ENCODE assay signal across 1 cellular context in the genomic region with DNA sequence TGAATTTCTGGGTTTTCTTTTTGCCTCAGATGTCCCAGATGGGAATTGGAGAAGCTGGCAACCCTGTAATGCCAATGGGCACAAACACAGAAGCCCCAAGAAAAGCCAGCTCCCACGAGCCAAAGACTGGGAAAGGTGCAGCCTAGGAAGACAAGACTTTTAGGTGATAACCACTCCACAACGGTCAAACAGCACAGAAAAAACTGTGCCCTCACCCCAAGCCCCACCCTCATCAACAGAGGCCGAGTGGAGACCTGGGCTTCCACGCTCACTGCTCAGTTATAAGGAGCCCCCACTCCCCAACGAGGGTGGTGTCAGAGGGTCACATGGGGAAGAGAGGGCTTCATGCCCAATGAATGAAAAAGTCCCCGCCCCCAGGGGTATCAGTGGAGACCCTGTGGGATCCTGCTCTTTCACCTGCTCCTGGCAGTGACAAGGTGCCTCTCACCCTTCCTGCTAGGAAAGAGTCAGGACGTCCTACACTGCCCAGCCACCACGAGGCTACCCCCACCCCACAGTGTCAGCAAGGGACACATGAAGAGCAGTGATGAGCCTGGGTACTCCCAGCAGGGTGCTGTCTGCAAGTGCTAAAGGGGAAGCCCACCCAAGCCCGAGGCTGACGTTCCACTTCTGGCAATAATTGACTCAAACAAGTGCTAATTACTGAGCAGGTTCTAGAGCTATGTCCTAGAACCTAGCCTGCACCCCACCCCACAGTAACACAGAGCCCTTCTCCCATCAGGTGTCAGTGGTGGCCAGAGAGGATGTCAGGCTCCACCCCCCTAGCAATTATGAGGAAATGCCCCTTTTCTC.
A peak's percentile ranks its signal among the peaks of the same experiment; 100 is the strongest.
TF ChIP-seq lines count a peak whose summit lies in the region.

No MANE protein-coding gene starts in this region.

TF ChIP-seq in K562, 482 proteins besides CTCF, POLR2A, EP300 and RAD21 (continued from another document):
- TF ChIP-seq, protein P1, sequence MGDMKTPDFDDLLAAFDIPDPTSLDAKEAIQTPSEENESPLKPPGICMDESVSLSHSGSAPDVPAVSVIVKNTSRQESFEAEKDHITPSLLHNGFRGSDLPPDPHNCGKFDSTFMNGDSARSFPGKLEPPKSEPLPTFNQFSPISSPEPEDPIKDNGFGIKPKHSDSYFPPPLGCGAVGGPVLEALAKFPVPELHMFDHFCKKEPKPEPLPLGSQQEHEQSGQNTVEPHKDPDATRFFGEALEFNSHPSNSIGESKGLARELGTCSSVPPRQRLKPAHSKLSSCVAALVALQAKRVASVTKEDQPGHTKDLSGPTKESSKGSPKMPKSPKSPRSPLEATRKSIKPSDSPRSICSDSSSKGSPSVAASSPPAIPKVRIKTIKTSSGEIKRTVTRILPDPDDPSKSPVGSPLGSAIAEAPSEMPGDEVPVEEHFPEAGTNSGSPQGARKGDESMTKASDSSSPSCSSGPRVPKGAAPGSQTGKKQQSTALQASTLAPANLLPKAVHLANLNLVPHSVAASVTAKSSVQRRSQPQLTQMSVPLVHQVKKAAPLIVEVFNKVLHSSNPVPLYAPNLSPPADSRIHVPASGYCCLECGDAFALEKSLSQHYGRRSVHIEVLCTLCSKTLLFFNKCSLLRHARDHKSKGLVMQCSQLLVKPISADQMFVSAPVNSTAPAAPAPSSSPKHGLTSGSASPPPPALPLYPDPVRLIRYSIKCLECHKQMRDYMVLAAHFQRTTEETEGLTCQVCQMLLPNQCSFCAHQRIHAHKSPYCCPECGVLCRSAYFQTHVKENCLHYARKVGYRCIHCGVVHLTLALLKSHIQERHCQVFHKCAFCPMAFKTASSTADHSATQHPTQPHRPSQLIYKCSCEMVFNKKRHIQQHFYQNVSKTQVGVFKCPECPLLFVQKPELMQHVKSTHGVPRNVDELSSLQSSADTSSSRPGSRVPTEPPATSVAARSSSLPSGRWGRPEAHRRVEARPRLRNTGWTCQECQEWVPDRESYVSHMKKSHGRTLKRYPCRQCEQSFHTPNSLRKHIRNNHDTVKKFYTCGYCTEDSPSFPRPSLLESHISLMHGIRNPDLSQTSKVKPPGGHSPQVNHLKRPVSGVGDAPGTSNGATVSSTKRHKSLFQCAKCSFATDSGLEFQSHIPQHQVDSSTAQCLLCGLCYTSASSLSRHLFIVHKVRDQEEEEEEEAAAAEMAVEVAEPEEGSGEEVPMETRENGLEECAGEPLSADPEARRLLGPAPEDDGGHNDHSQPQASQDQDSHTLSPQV (IDR thresholded peaks at IDR 0.05) = 0 out of 2 replicates have a peak, but pooled peaks have one; percentile 58
- TF ChIP-seq, protein P2, sequence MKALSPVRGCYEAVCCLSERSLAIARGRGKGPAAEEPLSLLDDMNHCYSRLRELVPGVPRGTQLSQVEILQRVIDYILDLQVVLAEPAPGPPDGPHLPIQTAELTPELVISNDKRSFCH (CRISPR knock-in tag; IDR thresholded peaks at IDR 0.05) = no peak
- TF ChIP-seq, protein P2 (tag; IDR thresholded peaks at IDR 0.05) = 0 out of 2 replicates have a peak, but pooled peaks have one; percentile 44
- no peak for TF ChIP-seq ZNF3 (CRISPR knock-in tag; IDR thresholded peaks at IDR 0.05)
- 0 out of 4 replicates have a peak, but pooled peaks of 1 of the 2 experiments have one; percentile 37 for TF ChIP-seq RCOR1 (IDR thresholded peaks at IDR 0.05; ENCODE audit: borderline replicate concordance in 1 of 2, low read depth in 2 of 2, low read length in 2 of 2)
- TF ChIP-seq ZBTB1 (CRISPR knock-in tag; IDR thresholded peaks at IDR 0.05; ENCODE audit: borderline replicate concordance, low read depth) = no peak
- TF ChIP-seq, protein P3, sequence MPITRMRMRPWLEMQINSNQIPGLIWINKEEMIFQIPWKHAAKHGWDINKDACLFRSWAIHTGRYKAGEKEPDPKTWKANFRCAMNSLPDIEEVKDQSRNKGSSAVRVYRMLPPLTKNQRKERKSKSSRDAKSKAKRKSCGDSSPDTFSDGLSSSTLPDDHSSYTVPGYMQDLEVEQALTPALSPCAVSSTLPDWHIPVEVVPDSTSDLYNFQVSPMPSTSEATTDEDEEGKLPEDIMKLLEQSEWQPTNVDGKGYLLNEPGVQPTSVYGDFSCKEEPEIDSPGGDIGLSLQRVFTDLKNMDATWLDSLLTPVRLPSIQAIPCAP (CRISPR knock-in tag; IDR thresholded peaks at IDR 0.05; ENCODE audit: borderline replicate concordance) = no peak
- no peak for TF ChIP-seq HOXB6 (CRISPR knock-in tag; IDR thresholded peaks at IDR 0.05; ENCODE audit: borderline replicate concordance)
- TF ChIP-seq SPI1 (IDR thresholded peaks at IDR 0.05; ENCODE audit: borderline replicate concordance, low read depth, low read length) = 0 out of 2 replicates have a peak, but pooled peaks have one; percentile 44
- TF ChIP-seq HMGN3 (IDR thresholded peaks at IDR 0.05; ENCODE audit: borderline replicate concordance, extremely low read depth, insufficient read length, low read depth, low read length) = no peak
- TF ChIP-seq, protein P4, sequence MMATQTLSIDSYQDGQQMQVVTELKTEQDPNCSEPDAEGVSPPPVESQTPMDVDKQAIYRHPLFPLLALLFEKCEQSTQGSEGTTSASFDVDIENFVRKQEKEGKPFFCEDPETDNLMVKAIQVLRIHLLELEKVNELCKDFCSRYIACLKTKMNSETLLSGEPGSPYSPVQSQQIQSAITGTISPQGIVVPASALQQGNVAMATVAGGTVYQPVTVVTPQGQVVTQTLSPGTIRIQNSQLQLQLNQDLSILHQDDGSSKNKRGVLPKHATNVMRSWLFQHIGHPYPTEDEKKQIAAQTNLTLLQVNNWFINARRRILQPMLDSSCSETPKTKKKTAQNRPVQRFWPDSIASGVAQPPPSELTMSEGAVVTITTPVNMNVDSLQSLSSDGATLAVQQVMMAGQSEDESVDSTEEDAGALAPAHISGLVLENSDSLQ (IDR thresholded peaks at IDR 0.05) = 0 out of 2 replicates have a peak, but pooled peaks have one; percentile 37
- no peak for TF ChIP-seq ZNF143 (CRISPR knock-in tag; IDR thresholded peaks at IDR 0.05)
- peak; percentile 20; the same call in 1 of the 2 replicates for TF ChIP-seq GATAD2A (IDR thresholded peaks at IDR 0.05)
- TF ChIP-seq MYC (IDR thresholded peaks at IDR 0.05; ENCODE audit: low read depth, low read length) = peak; percentile 24; the same call in 1 of the 2 replicates
- TF ChIP-seq MYC (CRISPR knock-in tag; IDR thresholded peaks at IDR 0.05; ENCODE audit: borderline replicate concordance, low read depth) = no peak
- TF ChIP-seq ZNF384 (IDR thresholded peaks at IDR 0.05; ENCODE audit: low read depth, low read length) = 0 out of 2 replicates have a peak, but pooled peaks have one; percentile 2
- TF ChIP-seq, protein P5, sequence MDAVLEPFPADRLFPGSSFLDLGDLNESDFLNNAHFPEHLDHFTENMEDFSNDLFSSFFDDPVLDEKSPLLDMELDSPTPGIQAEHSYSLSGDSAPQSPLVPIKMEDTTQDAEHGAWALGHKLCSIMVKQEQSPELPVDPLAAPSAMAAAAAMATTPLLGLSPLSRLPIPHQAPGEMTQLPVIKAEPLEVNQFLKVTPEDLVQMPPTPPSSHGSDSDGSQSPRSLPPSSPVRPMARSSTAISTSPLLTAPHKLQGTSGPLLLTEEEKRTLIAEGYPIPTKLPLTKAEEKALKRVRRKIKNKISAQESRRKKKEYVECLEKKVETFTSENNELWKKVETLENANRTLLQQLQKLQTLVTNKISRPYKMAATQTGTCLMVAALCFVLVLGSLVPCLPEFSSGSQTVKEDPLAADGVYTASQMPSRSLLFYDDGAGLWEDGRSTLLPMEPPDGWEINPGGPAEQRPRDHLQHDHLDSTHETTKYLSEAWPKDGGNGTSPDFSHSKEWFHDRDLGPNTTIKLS (IDR thresholded peaks at IDR 0.05; ENCODE audit: borderline replicate concordance, low read depth) = peak; percentile 94; the same call in 1 of the 2 replicates
- TF ChIP-seq STAT5B (CRISPR knock-in tag; IDR thresholded peaks at IDR 0.05) = no peak
- no peak for TF ChIP-seq TAF9B (IDR thresholded peaks at IDR 0.05; ENCODE audit: partially characterized antibody)
- TF ChIP-seq KLF10 (CRISPR knock-in tag; IDR thresholded peaks at IDR 0.05) = no peak
- TF ChIP-seq RHOXF2B (CRISPR knock-in tag; conservative IDR thresholded peaks at IDR 0.05) = no peak
- TF ChIP-seq ZNF121 (CRISPR knock-in tag; conservative IDR thresholded peaks at IDR 0.05) = no peak
- TF ChIP-seq, protein P6, sequence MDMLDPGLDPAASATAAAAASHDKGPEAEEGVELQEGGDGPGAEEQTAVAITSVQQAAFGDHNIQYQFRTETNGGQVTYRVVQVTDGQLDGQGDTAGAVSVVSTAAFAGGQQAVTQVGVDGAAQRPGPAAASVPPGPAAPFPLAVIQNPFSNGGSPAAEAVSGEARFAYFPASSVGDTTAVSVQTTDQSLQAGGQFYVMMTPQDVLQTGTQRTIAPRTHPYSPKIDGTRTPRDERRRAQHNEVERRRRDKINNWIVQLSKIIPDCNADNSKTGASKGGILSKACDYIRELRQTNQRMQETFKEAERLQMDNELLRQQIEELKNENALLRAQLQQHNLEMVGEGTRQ (CRISPR knock-in tag; IDR thresholded peaks at IDR 0.05) = peak; percentile 16; the same call in 1 of the 2 replicates
TF ChIP-seq in K562: peak in this region for 10.
